21 cellular contexts compared by ENCODE assay signal in genomic region chr5:120199559-120199958, GRCh38.
"Had no signal": no experiment of that assay in that cellular context is flagged by ENCODE, and none has a peak within 500 bp of the region (broad histone marks: within the 10 kb centered on the region; RNA-seq: fewer than 3 reads in every experiment).

No MANE protein-coding gene starts in this region.

- H3K4me2 ChIP-seq: hepatocyte had no signal

- H3K4me1 ChIP-seq: esophagus muscularis mucosa, foreskin keratinocyte, gastroesophageal sphincter, heart left ventricle, prostate gland, right atrium auricular region, sigmoid colon, stomach, tibial artery had no signal

- H3K4me3 ChIP-seq: dorsolateral prefrontal cortex, esophagus muscularis mucosa, gastroesophageal sphincter, heart left ventricle, hepatocyte, lung, prostate gland, right atrium auricular region, sigmoid colon, stomach, tibial artery had no signal

- H3K27me3 ChIP-seq: dorsolateral prefrontal cortex, esophagus muscularis mucosa, foreskin keratinocyte, gastroesophageal sphincter, heart left ventricle, hepatocyte, right atrium auricular region, sigmoid colon, stomach, tibial artery had no signal

- H3K36me3 ChIP-seq: esophagus muscularis mucosa, gastroesophageal sphincter, heart left ventricle, prostate gland, right atrium auricular region, sigmoid colon, stomach, tibial artery had no signal

- ATAC-seq: foreskin keratinocyte; gastroesophageal sphincter; heart left ventricle; left lobe of liver; natural killer cell; stimulated activated effector memory CD8-positive, alpha-beta T cell treated with anti-CD3 and anti-CD28 coated beads, Interleukin-12 subunit alpha, Interleukin-12 subunit beta, amount 100 ng/mL, for 72 hours had no signal

- H2AFZ ChIP-seq: hepatocyte had no signal

- H3K27ac ChIP-seq: dorsolateral prefrontal cortex, esophagus muscularis mucosa, foreskin keratinocyte, gastroesophageal sphincter, heart left ventricle, hepatocyte, prostate gland, right atrium auricular region, sigmoid colon, stomach, tibial artery had no signal

- DNase-seq: dorsolateral prefrontal cortex; effector CD8-positive, alpha-beta T cell; endodermal cell; foreskin keratinocyte; heart left ventricle; kidney; natural killer cell; sigmoid colon; stimulated activated CD4-positive, alpha-beta T cell treated with anti-CD3 and anti-CD28 coated beads, Interleukin-2, amount 100 ng/mL, for 24 hours; stimulated activated CD4-positive, alpha-beta T cell treated with anti-CD3 and anti-CD28 coated beads, Interleukin-4, amount 100 ng/mL, for 24 hours; stimulated activated naive CD4-positive, alpha-beta T cell treated with Interleukin-2 at 50 U/mL for 16 hours; stomach; tibial artery had no signal

- H3K9me3 ChIP-seq: esophagus muscularis mucosa, gastroesophageal sphincter, heart left ventricle, prostate gland, right atrium auricular region, sigmoid colon, stomach, tibial artery had no signal

- H3K79me2 ChIP-seq: hepatocyte had no signal
